In genomic region chr6:149963212-149963461, GRCh38 we compare ENCODE assay signal across 9 cellular contexts. TPM values are rescaled to one million over a fixed set of nuclear protein-coding genes. Genes with fewer than 3 reads are reported as not detected.
DNase-seq lines count a peak whose midpoint lies in the region; ATAC-seq and TF ChIP-seq lines count a peak whose summit lies in the region.
"Had no signal": no experiment of that assay in that cellular context is flagged by ENCODE, and none has a peak within 500 bp of the region (broad histone marks: within the 10 kb centered on the region; RNA-seq: fewer than 3 reads in every experiment).

No MANE protein-coding gene starts in this region.

- peaks cover 12 to 14% of the 10 kb centered on the region in 2 donors for H3K36me3 Mint-ChIP-seq in CD14-positive monocyte
- H3K36me3 Mint-ChIP-seq in GM23338 (ENCODE audit: low read depth) = no peaks in the 10 kb centered on the region
- H3K36me3 Mint-ChIP-seq in activated naive CD4-positive, alpha-beta T cell treated with anti-CD3 and anti-CD28 coated beads, Interleukin-2, amount 50 U/mL, for 24 hours = no peaks in the 10 kb centered on the region

- ATAC-seq in GM23338 (peak; percentile 13), GM21447 (IDR thresholded peaks at IDR 0.05; ENCODE audit: unreplicated experiment) (no peak), GM18519 (IDR thresholded peaks at IDR 0.05; ENCODE audit: low FRiP score, unreplicated experiment) (no peak)

- H3K4me1 Mint-ChIP-seq in CD14-positive monocyte = peaks cover 24% of the 10 kb centered on the region
- peaks cover 21% of the 10 kb centered on the region for H3K4me1 Mint-ChIP-seq in GM23338
- peaks cover 30% of the 10 kb centered on the region for H3K4me1 Mint-ChIP-seq in activated naive CD4-positive, alpha-beta T cell treated with anti-CD3 and anti-CD28 coated beads, Interleukin-2, amount 50 U/mL, for 24 hours

- no peak for DNase-seq in CD14-positive monocyte (ENCODE audit: low spot score)
- peak; percentile 62 for DNase-seq in GM23338 (ENCODE audit: low spot score)
- peak; percentile 80 for DNase-seq in NCI-H2227 treated with DMSO at 0.1 percent for 48 hours (lab: John Stamatoyannopoulos, UW)
- peak; percentile 58 for DNase-seq in stimulated activated CD4-positive, alpha-beta T cell treated with anti-CD3 and anti-CD28 coated beads, Interleukin-4, amount 100 ng/mL, for 24 hours

- H4K20me1 ChIP-seq in GM23338 (replicated peaks; ENCODE audit: insufficient read depth) = no peaks in the 10 kb centered on the region; the same call in 1 of the 2 replicates

- H3K27ac ChIP-seq in GM23338 (ENCODE audit: low read depth) = no peak overlapping the region
- H3K27ac ChIP-seq: pancreas had no signal

- peak overlapping the region; percentile 90 for H3K4me3 ChIP-seq in GM23338
- H3K4me3 ChIP-seq in iPS-15b (ENCODE audit: low read depth, low read length) = peak overlapping the region; percentile 75

- H3K4me1 ChIP-seq in GM23338 (ENCODE audit: insufficient read depth) (peaks cover 6% of the 10 kb centered on the region; the same call in 1 of the 2 replicates), iPS-15b (ENCODE audit: control insufficient read depth, insufficient read depth, low read length) (no peaks in the 10 kb centered on the region)

- H3K79me2 ChIP-seq in GM23338 (replicated peaks; ENCODE audit: insufficient read depth) = no peaks in the 10 kb centered on the region

- H3K4me2 ChIP-seq in GM23338 = peak overlapping the region; percentile 98

- H3K4me3 Mint-ChIP-seq in CD14-positive monocyte (peak overlapping the region; percentile 87 to 96), GM23338 (peak overlapping the region; percentile 83)
- H3K4me3 Mint-ChIP-seq in activated naive CD4-positive, alpha-beta T cell treated with anti-CD3 and anti-CD28 coated beads, Interleukin-2, amount 50 U/mL, for 24 hours = peak overlapping the region; percentile 96

- no peaks in the 10 kb centered on the region for H3K36me3 ChIP-seq in GM23338 (ENCODE audit: insufficient read depth)
- H3K36me3 ChIP-seq in iPS-15b (ENCODE audit: control insufficient read depth, insufficient read depth, low read length) = no peaks in the 10 kb centered on the region
- H3K36me3 ChIP-seq: pancreas had no signal

- H3K27ac Mint-ChIP-seq in CD14-positive monocyte (peak overlapping the region in 6 of 7 donors; percentile 67 to 93 (median 82)), GM23338 (peak overlapping the region; percentile 96; the same call in 1 of the 2 replicates)
- H3K27ac Mint-ChIP-seq in activated naive CD4-positive, alpha-beta T cell treated with anti-CD3 and anti-CD28 coated beads, Interleukin-2, amount 50 U/mL, for 24 hours = peak overlapping the region; percentile 94

- H3K27me3 ChIP-seq in GM23338 (ENCODE audit: insufficient read depth) (peaks cover 98% of the 10 kb centered on the region), iPS-15b (ENCODE audit: control insufficient read depth, insufficient read depth, low read length) (peaks cover 94% of the 10 kb centered on the region)

- peaks cover 69 to 94% (median 85%) of the 10 kb centered on the region in 3 donors for H3K27me3 Mint-ChIP-seq in CD14-positive monocyte (ENCODE audit: low read depth in 3 of 3)
- H3K27me3 Mint-ChIP-seq in GM23338 (ENCODE audit: insufficient read depth, low read depth, poor library complexity) = peaks cover 91% of the 10 kb centered on the region
- H3K27me3 Mint-ChIP-seq in activated naive CD4-positive, alpha-beta T cell treated with anti-CD3 and anti-CD28 coated beads, Interleukin-2, amount 50 U/mL, for 24 hours = peaks cover 48% of the 10 kb centered on the region

- H2AFZ ChIP-seq in GM23338 = peak overlapping the region; percentile 96

- H3F3A ChIP-seq in GM23338 (replicated peaks; ENCODE audit: low read depth) = no peaks in the 10 kb centered on the region; the same call in 1 of the 2 replicates

- H3K9me2 ChIP-seq in GM23338 (ENCODE audit: insufficient read depth) = no peaks in the 10 kb centered on the region

- H3K9me3 ChIP-seq in iPS-15b (ENCODE audit: control insufficient read depth, insufficient read depth, low read length) = no peaks in the 10 kb centered on the region
- H3K9me3 ChIP-seq: pancreas had no signal

- H3K9me3 Mint-ChIP-seq in CD14-positive monocyte (peaks cover 5 to 28% (median 22%) of the 10 kb centered on the region in 7 donors), GM23338 (peaks cover 9% of the 10 kb centered on the region)
- H3K9me3 Mint-ChIP-seq in activated naive CD4-positive, alpha-beta T cell treated with anti-CD3 and anti-CD28 coated beads, Interleukin-2, amount 50 U/mL, for 24 hours = no peaks in the 10 kb centered on the region

- intact Hi-C loops in CD14-positive monocyte (cut with micrococcal nuclease) = no loop called here

- no peak for TF ChIP-seq CTCF in CD14-positive monocyte (IDR thresholded peaks at IDR 0.05)
- no peak for TF ChIP-seq CTCF in GM23338 (conservative IDR thresholded peaks at IDR 0.05; ENCODE audit: low read depth in 2 of 2)

- H3K9ac ChIP-seq in iPS-15b (ENCODE audit: low read depth, low read length) = no peak overlapping the region

TF ChIP-seq in GM23338, 12 proteins besides CTCF, POLR2A, EP300 and RAD21:
- TF ChIP-seq ZNF114 (CRISPR knock-in tag; IDR thresholded peaks at IDR 0.05) = no peak

RNA-seq across cellular contexts. Expression of gene ULBP1, which starts 0.6 kb away (rescaled TPM):
- polyA plus RNA-seq in CD14-positive monocyte = under 1 TPM; 0.06 to 0.09 TPM
- total RNA-seq in GM23338 (2014; rRNA removed; shearing (Covaris generic)) = 1.0 and 1.7 TPM in 2 replicates
- polyA plus RNA-seq in GM23338 (2016; fragmentation: Nextera tagmentation; extraction: Ambion mirVana) = 0.74 and 1.3 TPM in 2 replicates

RNA-seq across cellular contexts. Expression of gene ULBP2, which starts 21.3 kb away (rescaled TPM):
- polyA plus RNA-seq in CD14-positive monocyte (under 1 TPM in 1 of 2 donors, not detected in 1; 0.31 TPM), GM23338 (2016; fragmentation: Nextera tagmentation; extraction: Ambion mirVana) (0.21 TPM in 1 of 2 replicates, not detected in the other)
- 1.1 TPM in 1 of 2 replicates, not detected in the other for total RNA-seq in GM23338 (2014; rRNA removed; shearing (Covaris generic))

RNA-seq across cellular contexts. Expression of gene RAET1G, which starts 40.2 kb away (rescaled TPM):
- polyA plus RNA-seq in CD14-positive monocyte = not detected
- not detected in 2 replicates for total RNA-seq in GM23338 (2014; rRNA removed; shearing (Covaris generic))
- not detected in 2 replicates for polyA plus RNA-seq in GM23338 (2016; fragmentation: Nextera tagmentation; extraction: Ambion mirVana)
